ENCODE assay signal across 8 cellular contexts in the genomic region with DNA sequence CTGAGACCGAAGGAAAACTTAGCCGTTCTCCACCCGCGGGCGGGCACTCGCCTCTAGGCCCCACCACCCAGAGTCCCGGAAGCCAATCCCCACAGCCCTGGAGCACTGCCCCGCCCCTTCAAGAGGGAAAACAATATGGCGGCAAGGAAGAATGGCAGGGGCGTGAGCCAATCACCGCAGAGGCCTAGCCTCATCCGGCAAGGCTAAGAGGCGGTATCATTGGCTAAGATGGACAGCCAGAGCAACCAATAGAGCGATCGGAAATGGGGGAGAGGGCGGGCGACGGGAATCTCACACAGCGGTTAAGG. TPM values are rescaled to one million over a fixed set of nuclear protein-coding genes. Genes with fewer than 3 reads are reported as not detected.
DNase-seq lines count a peak whose midpoint lies in the region; ATAC-seq, FAIRE-seq and TF ChIP-seq lines count a peak whose summit lies in the region.

No MANE protein-coding gene starts in this region.

- WGBS in upper lobe of left lung, 2 donors: 0 to 2% methylated on average over 12 to 19 of the region's 19 CpGs

- TF ChIP-seq EP300 in upper lobe of left lung (IDR thresholded peaks at IDR 0.05): no peak

- TF ChIP-seq CTCF in upper lobe of left lung (IDR thresholded peaks at IDR 0.05): no peak

- H3K4me1 ChIP-seq in upper lobe of left lung: peaks cover 46 to 62% (median 51%) of the 10 kb centered on the region in 4 donors

- H3K27me3 ChIP-seq in upper lobe of left lung: no peaks in the 10 kb centered on the region

- H3K9me3 ChIP-seq in upper lobe of left lung: no peaks in the 10 kb centered on the region

- no peak for TF ChIP-seq POLR2A in GM12892 (IDR thresholded peaks at IDR 0.05; ENCODE audit: low read depth, low read length)
- peak in 1 of 4 donors; percentile 36 for TF ChIP-seq POLR2A in upper lobe of left lung (IDR thresholded peaks at IDR 0.05)

- peak overlapping the region; percentile 67 to 99 (median 93) for H3K4me3 ChIP-seq in upper lobe of left lung

- DNase-seq in GM12892 (ENCODE audit: insufficient read length) (peak; percentile 95), NCI-H1436 treated with DMSO at 0.1 percent for 48 hours (lab: John Stamatoyannopoulos, UW) (peak; percentile 97), SW480 (ENCODE audit: low spot score) (peak; percentile 97), amygdala (lab: John Stamatoyannopoulos, UW) (peak; percentile 85 to 100 (median 99)), left cardiac atrium (peak; percentile 99), posterior cingulate gyrus (peak; percentile 99 to 100 (median 99)), upper lobe of left lung (peak; percentile 93 to 99)

- peak overlapping the region; percentile 89 to 96 (median 94) for H3K27ac ChIP-seq in upper lobe of left lung

- FAIRE-seq in GM12892 (lab: Jason Lieb, UNC): no peak

- intact Hi-C loops in left cardiac atrium (cut with DNase I): loop anchor here (2.0 to 10.0 kb wide), 2 partner anchors 83 kb away; no protein-coding TSS in a partner anchor
- intact Hi-C loops in posterior cingulate gyrus (cut with DNase I): loop anchor here (5.0 kb wide), 1 partner anchor 140 kb away; a partner anchor contains a TSS

- H3K36me3 ChIP-seq in upper lobe of left lung: no peaks in the 10 kb centered on the region

- peak; percentile 69 for ATAC-seq in HG02852 (IDR thresholded peaks at IDR 0.05; ENCODE audit: unreplicated experiment)
- ATAC-seq in left cardiac atrium: peak; percentile 85 to 88
- peak; percentile 92 to 96 for ATAC-seq in upper lobe of left lung (ENCODE audit: low FRiP score in 2 of 2)

RNA-seq across cellular contexts. Expression of a gene that starts 0.5 kb away (rescaled TPM):
- polyA plus RNA-seq in GM12892 (2012; ENCODE audit: missing spikeins): 30.7 TPM
- total RNA-seq in left cardiac atrium: 100 to 1,000 TPM in 1 of 2 donors, 10 to 100 TPM in 1; 89.2 to 101 TPM
- total RNA-seq in upper lobe of left lung: 100 to 1,000 TPM in 2 of 6 donors, 10 to 100 TPM in 4; 54.5 to 126 (median 93.2) TPM

RNA-seq across cellular contexts. Expression of a gene that starts 1.8 kb away (rescaled TPM):
- polyA plus RNA-seq in GM12892 (2012; ENCODE audit: missing spikeins): 2.4 TPM
- total RNA-seq in left cardiac atrium (1 to 10 TPM; 6.6 to 9.2 TPM), upper lobe of left lung (10 to 100 TPM in 5 of 6 donors, 1 to 10 TPM in 1; 4.1 to 15.7 (median 11.9) TPM)

RNA-seq across cellular contexts. Expression of a gene that starts 50.6 kb away (rescaled TPM):
- polyA plus RNA-seq in GM12892 (2012; ENCODE audit: missing spikeins): 0.30 TPM
- total RNA-seq in left cardiac atrium: not detected
- 10 to 100 TPM in 5 of 6 donors, 1 to 10 TPM in 1; 5.9 to 27.5 (median 15.1) TPM for total RNA-seq in upper lobe of left lung

Comparison
In these comparisons a context has a peak if more than half of its experiments do, and no peak if none do; other contexts are left out.
1. Peak in every context shown above with its lines: DNase-seq, ATAC-seq, H3K4me3 ChIP-seq and H3K27ac ChIP-seq.
2. RNA of a gene that starts 50.6 kb away (total RNA-seq): 5.9 to 27.5 TPM in upper lobe of left lung; not detected in left cardiac atrium; every median in the first group is over 4 times any median in the second.